In the genomic region with DNA sequence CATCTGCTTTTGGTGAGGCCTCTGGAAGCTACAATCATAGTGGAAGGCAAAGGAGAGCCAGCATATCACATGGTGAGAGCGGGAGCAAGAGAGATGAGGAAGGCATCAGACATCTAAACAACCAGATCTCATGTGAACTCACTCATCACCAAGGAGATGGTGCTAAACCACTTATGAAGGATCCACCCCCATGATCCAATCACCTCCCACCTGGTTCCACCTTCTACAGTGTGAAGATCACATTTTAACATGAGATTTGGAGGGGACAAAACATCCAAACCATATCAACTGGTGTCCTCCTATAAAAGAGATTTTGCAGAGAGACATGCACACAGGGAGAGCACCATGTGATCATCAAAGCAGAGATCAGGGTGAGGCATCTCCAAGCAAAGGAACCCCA, we compare ENCODE assay signal across 6 cellular contexts.
"Had no signal": no experiment of that assay in that cellular context is flagged by ENCODE, and none has a peak within 500 bp of the region (broad histone marks: within the 10 kb centered on the region; RNA-seq: fewer than 3 reads in every experiment).

No MANE protein-coding gene starts in this region.

- H3K4me2 ChIP-seq: GM23338 had no signal

- H2AFZ ChIP-seq: GM23338 had no signal

- H3K27ac ChIP-seq: HL-60 had no signal

- H3K4me3 ChIP-seq: GM23338 had no signal

- ATAC-seq: GM23338, HepG2 had no signal

- DNase-seq: H9, HCEC 1CT, KBM-7 had no signal
